In the genomic region with DNA sequence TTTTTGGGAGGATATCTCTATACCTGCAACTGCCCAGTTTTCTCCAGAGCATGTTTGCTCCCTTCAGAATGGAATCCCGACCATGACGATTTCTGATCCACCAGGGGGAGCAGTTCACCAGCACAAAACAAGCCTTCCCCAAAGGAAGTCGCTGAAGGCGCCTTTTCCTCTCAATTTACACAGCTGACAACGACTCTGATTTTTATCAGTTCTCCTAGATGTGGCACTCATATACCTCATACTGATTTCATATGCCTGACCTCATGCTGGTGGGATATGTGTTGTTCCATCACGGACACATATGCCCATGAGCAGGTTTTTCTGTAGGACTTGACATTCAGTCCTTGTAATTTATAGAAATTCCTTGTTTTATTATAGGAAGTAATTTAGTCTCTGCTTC, we compare ENCODE assay signal across 8 cellular contexts.
A peak's percentile ranks its signal among the peaks of the same experiment; 100 is the strongest.
DNase-seq lines count a peak whose midpoint lies in the region; ATAC-seq and TF ChIP-seq lines count a peak whose summit lies in the region.

No MANE protein-coding gene starts in this region.

- intact Hi-C loops in lower leg skin (cut with DNase I; ENCODE audit: low total_unique reads), result no loop called here

- H3K4me3 ChIP-seq in lower leg skin (ENCODE audit: low read depth, poor library complexity, severe bottlenecking), result no peak overlapping the region

- DNase-seq in GM10248 (ENCODE audit: extremely low spot score) (peak; percentile 26), NCI-H2196 treated with DMSO at 0.1 percent for 48 hours (lab: John Stamatoyannopoulos, UW; ENCODE audit: unreplicated experiment) (peak; percentile 29), dedifferentiated amniotic fluid mesenchymal stem cell (ENCODE audit: extremely low spot score) (peak; percentile 72), lower leg skin (ENCODE audit: low spot score in 2 of 2) (peak; percentile 39 to 88)
- DNase-seq in activated CD4-positive, alpha-beta T cell treated with anti-CD3 and anti-CD28 coated beads for 4 hours, result peak; percentile 23 to 36
- peak; percentile 6 for DNase-seq in stimulated activated CD8-positive, alpha-beta memory T cell treated with anti-CD3 and anti-CD28 coated beads, Interleukin-12 subunit alpha, Interleukin-12 subunit beta, amount 100 ng/mL, for 4 hours (ENCODE audit: low read depth)

- peak; percentile 85 for ATAC-seq in HG02870 (IDR thresholded peaks at IDR 0.05; ENCODE audit: unreplicated experiment)
- no peak for ATAC-seq in GM19455 (IDR thresholded peaks at IDR 0.05; ENCODE audit: unreplicated experiment)

- POLR2A ChIA-PET in GM10248 (lab: Yijun Ruan, JAX), result no interaction called here

- 6 to 7% methylated on average over 6 of the region's 6 CpGs for WGBS in lower leg skin, 2 donors

- TF ChIP-seq POLR2A in lower leg skin (IDR thresholded peaks at IDR 0.05), result no peak

- peak; percentile 61 for TF ChIP-seq CTCF in GM10248 (IDR thresholded peaks at IDR 0.05; ENCODE audit: control extremely low read depth, extremely low read depth, low read depth, missing control alignments)
- TF ChIP-seq CTCF in lower leg skin (IDR thresholded peaks at IDR 0.05), result peak in 1 of 3 donors; percentile 53

- CTCF ChIA-PET in GM10248 (lab: Yijun Ruan, JAX), result interaction anchor here (0.7 to 2.9 kb wide), 21 partner anchors 8 to 1986 kb away, joined by 3 to 10 read pairs (median 5); no protein-coding TSS in a partner anchor

Comparison
In these comparisons a context has a peak if more than half of its experiments do, and no peak if none do; other contexts are left out.
1. DNase-seq: peak in every context shown above with its lines; median percentile 72 in dedifferentiated amniotic fluid mesenchymal stem cell; 64 in lower leg skin; 30 in activated CD4-positive, alpha-beta T cell treated with anti-CD3 and anti-CD28 coated beads for 4 hours; 29 in NCI-H2196 treated with DMSO at 0.1 percent for 48 hours; 26 in GM10248; 6 in stimulated activated CD8-positive, alpha-beta memory T cell treated with anti-CD3 and anti-CD28 coated beads, Interleukin-12 subunit alpha, Interleukin-12 subunit beta, amount 100 ng/mL, for 4 hours.